ENCODE assay signal across 1 cellular context in genomic region chr13:80048802-80049201, GRCh38.
TF ChIP-seq lines count a peak whose summit lies in the region.

No MANE protein-coding gene starts in this region.

TF ChIP-seq in HCT116, 20 proteins besides CTCF, POLR2A, EP300 and RAD21 (continued from another document):
- TF ChIP-seq, protein P1, sequence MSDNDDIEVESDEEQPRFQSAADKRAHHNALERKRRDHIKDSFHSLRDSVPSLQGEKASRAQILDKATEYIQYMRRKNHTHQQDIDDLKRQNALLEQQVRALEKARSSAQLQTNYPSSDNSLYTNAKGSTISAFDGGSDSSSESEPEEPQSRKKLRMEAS (IDR thresholded peaks at IDR 0.05) = 0 out of 2 replicates have a peak, but pooled peaks have one; percentile 13
- peak; percentile 59 for TF ChIP-seq JUND (IDR thresholded peaks at IDR 0.05)
- TF ChIP-seq EGR1 (IDR thresholded peaks at IDR 0.05; ENCODE audit: low read depth) = peak; percentile 43; the same call in 1 of the 2 replicates
- no peak for TF ChIP-seq POLR2AphosphoS5 (IDR thresholded peaks at IDR 0.05; ENCODE audit: low read depth, low read length)
TF ChIP-seq in HCT116: peak in this region for 5.
